In the genomic region with DNA sequence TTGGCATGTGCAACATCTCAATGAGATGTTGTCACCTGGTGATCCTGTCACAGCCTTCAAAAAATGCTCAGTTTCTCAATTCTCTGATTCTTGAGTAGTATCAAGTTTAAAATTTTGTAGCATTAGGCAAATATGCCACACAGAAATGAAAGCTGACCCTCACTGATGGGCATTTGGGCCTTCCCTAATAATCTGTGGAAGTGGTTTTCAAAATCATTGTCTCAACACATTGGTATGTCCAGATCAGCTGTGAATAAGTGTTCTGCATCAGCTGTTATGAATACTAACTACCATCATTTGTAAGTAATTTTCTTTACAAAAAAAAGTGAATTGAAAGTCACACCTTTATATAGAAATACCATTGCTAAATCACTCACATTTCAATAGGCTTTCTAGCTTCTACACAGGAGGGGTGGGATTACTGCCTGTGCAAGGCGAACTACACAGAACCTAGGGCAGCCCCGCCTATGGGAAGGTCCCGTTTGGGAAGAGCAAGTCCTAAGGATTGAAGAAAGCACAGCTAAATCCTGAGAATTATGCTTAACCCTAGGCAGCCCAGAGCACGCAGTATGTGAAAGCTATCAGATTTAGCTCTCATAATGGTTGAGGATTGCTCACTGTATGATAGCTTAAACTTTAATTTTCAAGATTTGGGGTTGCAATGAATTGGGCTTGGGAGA, we compare ENCODE assay signal across 1 cellular context.
TF ChIP-seq lines count a peak whose summit lies in the region.

No MANE protein-coding gene starts in this region.

TF ChIP-seq in GM23338, 12 proteins besides CTCF, POLR2A, EP300 and RAD21 (continued from another document):
- TF ChIP-seq ZNF462 (CRISPR knock-in tag; IDR thresholded peaks at IDR 0.05) (no peak), EZH2 (IDR thresholded peaks at IDR 0.05; ENCODE audit: low read depth, unreplicated experiment) (no peak), STAT1 (IDR thresholded peaks at IDR 0.05; ENCODE audit: unreplicated experiment) (no peak), CREB1 (CRISPR knock-in tag; IDR thresholded peaks at IDR 0.05; ENCODE audit: low read depth) (no peak), ETS1 (IDR thresholded peaks at IDR 0.05) (no peak), ZNF331 (CRISPR knock-in tag; IDR thresholded peaks at IDR 0.05; ENCODE audit: low read depth) (no peak), POLR2AphosphoS5 (IDR thresholded peaks at IDR 0.05; ENCODE audit: low read depth) (no peak)
